8 cellular contexts compared by ENCODE assay signal in the genomic region with DNA sequence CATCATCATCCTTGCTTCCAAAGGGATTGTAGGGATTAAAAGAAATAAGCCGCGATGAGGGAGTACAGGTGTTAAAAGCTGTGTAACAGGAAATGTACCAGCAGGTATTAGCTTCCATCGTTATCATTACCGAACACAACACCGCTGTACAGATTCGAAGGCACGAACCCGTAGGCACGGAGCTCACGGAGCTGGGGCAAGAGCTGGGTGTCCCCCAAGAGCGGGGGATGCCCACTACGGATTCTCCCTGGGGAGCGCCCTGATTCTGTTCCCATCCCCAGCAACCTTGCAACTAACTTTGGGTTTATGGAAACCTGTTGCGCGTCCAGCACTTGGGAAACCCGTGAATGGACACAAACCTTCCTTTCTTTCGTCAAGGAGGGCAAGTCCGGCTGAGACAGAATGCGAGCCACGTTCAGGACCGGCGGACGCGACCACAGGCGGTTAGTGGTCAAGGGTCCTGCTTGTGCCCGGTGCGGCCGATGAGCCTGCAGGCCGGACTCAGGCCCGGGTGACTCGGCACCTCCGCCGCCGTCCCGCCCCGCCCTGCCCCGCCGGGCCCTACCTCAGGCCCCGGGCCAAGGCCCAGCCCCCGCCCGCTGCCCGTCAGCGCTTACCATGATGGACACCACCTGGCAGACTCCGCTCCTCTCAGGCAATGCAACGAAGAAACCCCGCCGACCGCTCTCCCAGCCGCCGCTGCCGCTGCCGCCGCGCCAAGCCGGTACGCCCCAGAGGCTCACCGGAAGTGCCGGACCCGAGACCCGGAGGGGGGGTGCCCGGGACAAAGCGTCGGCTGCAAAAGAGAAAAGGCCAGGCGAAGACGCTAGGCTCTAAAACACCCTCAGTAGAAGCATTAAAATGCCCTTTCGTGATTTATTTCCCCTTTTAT. TPM values are rescaled to one million over a fixed set of nuclear protein-coding genes. Genes with fewer than 3 reads are reported as not detected.
DNase-seq lines count a peak whose midpoint lies in the region; ATAC-seq and TF ChIP-seq lines count a peak whose summit lies in the region.

A gene with protein sequence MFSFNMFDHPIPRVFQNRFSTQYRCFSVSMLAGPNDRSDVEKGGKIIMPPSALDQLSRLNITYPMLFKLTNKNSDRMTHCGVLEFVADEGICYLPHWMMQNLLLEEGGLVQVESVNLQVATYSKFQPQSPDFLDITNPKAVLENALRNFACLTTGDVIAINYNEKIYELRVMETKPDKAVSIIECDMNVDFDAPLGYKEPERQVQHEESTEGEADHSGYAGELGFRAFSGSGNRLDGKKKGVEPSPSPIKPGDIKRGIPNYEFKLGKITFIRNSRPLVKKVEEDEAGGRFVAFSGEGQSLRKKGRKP (minus strand): TSS at position 728 of the 892 bp plus-strand sequence. CDS start 108 bp downstream, at position 620.

- peak within 1 kb of the TSS; percentile 89 to 99 for H3K9ac ChIP-seq in liver (ENCODE audit: low read depth in 1 of 2, low read length in 2 of 2)

- no peak for TF ChIP-seq CTCF in liver (IDR thresholded peaks at IDR 0.05; ENCODE audit: low read depth, low read length, missing input control)

- peaks cover 1 to 12% (median 7%) of the 10 kb centered on the region in 4 donors for H3K36me3 ChIP-seq in liver (ENCODE audit: control insufficient read depth in 4 of 4, insufficient read depth in 3 of 4, low read depth in 1 of 4, low read length in 3 of 4)

- H3K27ac ChIP-seq in liver (ENCODE audit: low read depth in 1 of 2, low read length in 2 of 2) = peak within 1 kb of the TSS; percentile 96 to 100

- no peaks in the 10 kb centered on the region for H3K9me3 ChIP-seq in liver (ENCODE audit: control insufficient read depth in 4 of 4, low read length in 3 of 4)

- WGBS in liver = under 1% methylated on average over 66 of the region's 66 CpGs

- ATAC-seq in GM18861 (IDR thresholded peaks at IDR 0.05; ENCODE audit: unreplicated experiment) = peak; percentile 32
- peak; percentile 51 for ATAC-seq in HG03066 (IDR thresholded peaks at IDR 0.05; ENCODE audit: low read depth, unreplicated experiment)

- peak in 1 of 2 donors; percentile 13 for TF ChIP-seq RAD21 in liver (IDR thresholded peaks at IDR 0.05)

- H3K4me1 ChIP-seq in liver (ENCODE audit: control insufficient read depth in 4 of 4, insufficient read depth in 4 of 4, low read length in 3 of 4) = peaks cover 3 to 21% (median 17%) of the 10 kb centered on the region in 4 donors

- H3K27me3 ChIP-seq in liver (ENCODE audit: control insufficient read depth in 4 of 4, insufficient read depth in 4 of 4, low read length in 3 of 4) = no peaks in the 10 kb centered on the region

- H3K4me3 ChIP-seq in liver (ENCODE audit: low read depth in 1 of 3, low read length in 3 of 3) = peak within 1 kb of the TSS; percentile 89 to 98 (median 98)

- in situ Hi-C loops in ACHN (cut with HindIII; ENCODE audit: low pct_ligation_motif_present, low pct_unique_long_range_greater_than_20kb, low sequenced_read_pairs) = no loop called here

- peak; percentile 79 for DNase-seq in ACHN
- peak; percentile 77 to 82 for DNase-seq in NCI-H524 (lab: John Stamatoyannopoulos, UW)
- peak; percentile 65 for DNase-seq in activated CD4-positive, alpha-beta T cell treated with anti-CD3 and anti-CD28 coated beads, Interleukin-2, amount 50 U/mL, for 4 hours
- peak; percentile 79 for DNase-seq in dermis blood vessel endothelial cell
- peak; percentile 68 to 73 for DNase-seq in stimulated activated CD4-positive, alpha-beta T cell treated with anti-CD3 and anti-CD28 coated beads, Interleukin-4, amount 100 ng/mL, for 4 hours

TF ChIP-seq in liver, 16 proteins besides CTCF, POLR2A, EP300 and RAD21:
- TF ChIP-seq GABPA (IDR thresholded peaks at IDR 0.05 in 1 of 2, conservative IDR thresholded peaks at IDR 0.05 in 1 of 2) (peak in 1 of 2 donors; percentile 87), FOXA2 (IDR thresholded peaks at IDR 0.05) (no peak)
- TF ChIP-seq, protein P1, sequence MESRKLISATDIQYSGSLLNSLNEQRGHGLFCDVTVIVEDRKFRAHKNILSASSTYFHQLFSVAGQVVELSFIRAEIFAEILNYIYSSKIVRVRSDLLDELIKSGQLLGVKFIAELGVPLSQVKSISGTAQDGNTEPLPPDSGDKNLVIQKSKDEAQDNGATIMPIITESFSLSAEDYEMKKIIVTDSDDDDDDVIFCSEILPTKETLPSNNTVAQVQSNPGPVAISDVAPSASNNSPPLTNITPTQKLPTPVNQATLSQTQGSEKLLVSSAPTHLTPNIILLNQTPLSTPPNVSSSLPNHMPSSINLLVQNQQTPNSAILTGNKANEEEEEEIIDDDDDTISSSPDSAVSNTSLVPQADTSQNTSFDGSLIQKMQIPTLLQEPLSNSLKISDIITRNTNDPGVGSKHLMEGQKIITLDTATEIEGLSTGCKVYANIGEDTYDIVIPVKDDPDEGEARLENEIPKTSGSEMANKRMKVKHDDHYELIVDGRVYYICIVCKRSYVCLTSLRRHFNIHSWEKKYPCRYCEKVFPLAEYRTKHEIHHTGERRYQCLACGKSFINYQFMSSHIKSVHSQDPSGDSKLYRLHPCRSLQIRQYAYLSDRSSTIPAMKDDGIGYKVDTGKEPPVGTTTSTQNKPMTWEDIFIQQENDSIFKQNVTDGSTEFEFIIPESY (IDR thresholded peaks at IDR 0.05) = no peak

RNA-seq across cellular contexts. Expression of the gene that starts here (rescaled TPM):
- 105 and 147 TPM in 2 replicates for total RNA-seq in dermis blood vessel endothelial cell
- 10 to 100 TPM; 28.2 to 46.2 TPM for total RNA-seq in liver
- 10 to 100 TPM; 63.0 to 64.2 TPM for polyA plus RNA-seq in liver

Comparison
In these comparisons a context has a peak if more than half of its experiments do, and no peak if none do; other contexts are left out.
1. Peak in every context shown above with its lines: DNase-seq, ATAC-seq, H3K4me3 ChIP-seq and H3K27ac ChIP-seq.